ENCODE assay signal across 28 cellular contexts in the genomic region with DNA sequence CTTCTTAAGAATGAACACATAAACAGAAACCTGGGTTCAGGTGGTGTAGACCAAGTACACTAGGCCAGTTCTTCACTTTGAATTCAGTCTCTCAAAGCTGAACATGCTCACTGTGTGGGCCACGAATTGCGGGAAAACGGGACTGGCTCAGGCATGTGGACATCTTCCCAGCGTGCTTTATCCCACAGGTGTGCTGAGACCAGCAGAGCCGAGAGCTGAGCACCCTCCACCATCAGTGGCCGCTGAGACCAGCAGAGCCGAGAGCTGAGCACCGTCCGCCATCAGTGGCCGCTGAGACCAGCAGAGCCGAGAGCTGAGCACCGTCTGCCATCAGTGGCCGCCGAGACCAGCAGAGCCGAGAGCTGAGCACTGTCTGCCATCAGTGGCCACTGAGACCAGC.
"Had no signal": no experiment of that assay in that cellular context is flagged by ENCODE, and none has a peak within 500 bp of the region (broad histone marks: within the 10 kb centered on the region; RNA-seq: fewer than 3 reads in every experiment).

No MANE protein-coding gene starts in this region.

- DNase-seq: colonic mucosa; effector CD8-positive, alpha-beta T cell; endodermal cell; foreskin keratinocyte; immature natural killer cell; islet precursor cell; kidney glomerular epithelial cell; left colon; left ventricle myocardium inferior; mesenchymal stem cell; naive B cell; right cardiac atrium; stimulated activated CD4-positive, alpha-beta T cell treated with anti-CD3 and anti-CD28 coated beads, Interleukin-15, amount 100 ng/mL, for 24 hours; stimulated activated CD4-positive, alpha-beta T cell treated with anti-CD3 and anti-CD28 coated beads, Interleukin-2, amount 100 ng/mL, for 48 hours; stimulated activated naive B cell treated with anti-CD40 and anti-IgM and Interleukin-4, amounts not matched to agents 10 μg/mL and 1 μg/mL and 100 μg/mL, for 72 hours; transverse colon had no signal

- H3K4me3 ChIP-seq: colonic mucosa, esophagus muscularis mucosa, gastroesophageal sphincter, heart left ventricle, hepatocyte, left ventricle myocardium inferior, lung, mucosa of descending colon, psoas muscle, skin epidermis, suprapubic skin, transverse colon, vagina had no signal

- H3K4me2 ChIP-seq: hepatocyte had no signal

- H3K79me2 ChIP-seq: hepatocyte had no signal

- ATAC-seq: foreskin keratinocyte; gastroesophageal sphincter; heart left ventricle; left colon; mucosa of descending colon; natural killer cell treated with Interleukin-12 subunit alpha and Interleukin-12 subunit beta and Interleukin-15 and Interleukin-18, amount 100 ng/mL, for 72 hours; psoas muscle; right cardiac atrium; stimulated activated naive B cell treated with anti-CD40 and anti-IgM and Interleukin-4, amounts not matched to agents 10 μg/mL and 1 μg/mL and 100 μg/mL, for 72 hours had no signal

- H3K9me3 ChIP-seq: colonic mucosa, esophagus muscularis mucosa, gastroesophageal sphincter, heart left ventricle, left ventricle myocardium inferior, mucosa of descending colon, psoas muscle, suprapubic skin, transverse colon, vagina had no signal

- H3K27ac ChIP-seq: colonic mucosa, esophagus muscularis mucosa, foreskin keratinocyte, gastroesophageal sphincter, heart left ventricle, hepatocyte, left ventricle myocardium inferior, psoas muscle, skin epidermis, suprapubic skin, transverse colon, vagina had no signal

- H2AFZ ChIP-seq: hepatocyte had no signal

- FAIRE-seq: endothelial cell of umbilical vein had no signal

- H3K27me3 ChIP-seq: colonic mucosa, foreskin keratinocyte, hepatocyte, transverse colon, vagina had no signal

- H3K4me1 ChIP-seq: colonic mucosa, esophagus muscularis mucosa, foreskin keratinocyte, gastroesophageal sphincter, heart left ventricle, left ventricle myocardium inferior, psoas muscle, suprapubic skin, transverse colon, vagina had no signal

- H3K36me3 ChIP-seq: colonic mucosa, esophagus muscularis mucosa, gastroesophageal sphincter, heart left ventricle, left ventricle myocardium inferior, suprapubic skin, transverse colon, vagina had no signal
